Comparison of ENCODE assay signal across 26 cellular contexts in the genomic region with DNA sequence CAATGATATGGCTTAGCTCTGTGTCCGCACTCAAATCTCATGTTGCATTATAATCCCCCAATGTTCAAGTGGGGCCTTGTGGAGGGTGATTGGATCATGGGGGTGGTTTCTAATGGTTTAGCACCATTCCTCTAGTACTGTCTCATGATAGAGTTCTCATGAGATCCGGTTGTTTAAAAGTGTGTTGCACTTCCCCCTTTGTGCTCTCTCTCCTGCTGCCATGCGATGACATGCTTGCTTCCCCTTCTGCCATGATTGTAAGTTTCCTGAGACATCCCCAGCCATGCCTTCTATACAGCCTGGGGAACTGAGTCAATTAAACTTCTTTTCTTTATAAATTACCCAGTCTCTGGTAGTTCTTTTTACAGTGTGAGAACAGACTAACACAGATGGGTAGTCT.
"Had no signal": no experiment of that assay in that cellular context is flagged by ENCODE, and none has a peak within 500 bp of the region (broad histone marks: within the 10 kb centered on the region; RNA-seq: fewer than 3 reads in every experiment).

No MANE protein-coding gene starts in this region.

- H3K9me3 ChIP-seq: lower lobe of right lung, ovary, right atrium auricular region, right lobe of liver, uterus had no signal

- H3K4me1 ChIP-seq: left lung, lower lobe of right lung, right atrium auricular region, right lobe of liver, tibial nerve, uterus had no signal

- H3K36me3 Mint-ChIP-seq: immature natural killer cell; mesothelial cell of epicardium; naive B cell; natural killer cell treated with Interleukin-12 subunit alpha and Interleukin-12 subunit beta and Interleukin-15 and Interleukin-18, amount 100 ng/mL, for 72 hours; stimulated activated memory B cell treated with anti-CD40 and anti-IgM and Interleukin-4, amounts not matched to agents 10 μg/mL and 1 μg/mL and 100 μg/mL, for 72 hours; type B pancreatic cell had no signal

- H3K4me3 ChIP-seq: left lung, lower lobe of right lung, ovary, right atrium auricular region, right lobe of liver, smooth muscle cell, tibial nerve, uterus had no signal

- H3K4me3 Mint-ChIP-seq: immature natural killer cell; mesothelial cell of epicardium; naive B cell; natural killer cell treated with Interleukin-12 subunit alpha and Interleukin-12 subunit beta and Interleukin-15 and Interleukin-18, amount 100 ng/mL, for 72 hours; stimulated activated memory B cell treated with anti-CD40 and anti-IgM and Interleukin-4, amounts not matched to agents 10 μg/mL and 1 μg/mL and 100 μg/mL, for 72 hours; stimulated activated naive CD8-positive, alpha-beta T cell treated with anti-CD3 and anti-CD28 coated beads, Interleukin-15, amount 100 ng/mL, for 72 hours; type B pancreatic cell had no signal

- DNase-seq: hypothalamus; immature natural killer cell; kidney; left colon; left lung; lower lobe of right lung; mesendoderm; naive B cell; ovary; right lobe of liver; stimulated activated CD4-positive, alpha-beta T cell treated with anti-CD3 and anti-CD28 coated beads, Interleukin-1b, Interleukin-23, amount 100 ng/mL, for 48 hours; stimulated activated CD4-positive, alpha-beta T cell treated with anti-CD3 and anti-CD28 coated beads, Interleukin-2, amount 100 ng/mL, for 48 hours; stimulated activated CD4-positive, alpha-beta T cell treated with anti-CD3 and anti-CD28 coated beads, Interleukin-4, amount 100 ng/mL, for 4 hours; stimulated activated CD8-positive, alpha-beta memory T cell treated with anti-CD3 and anti-CD28 coated beads, Interleukin-4, amount 100 ng/mL, for 48 hours; stimulated activated naive CD4-positive, alpha-beta T cell treated with Interleukin-2 at 50 U/mL for 16 hours; stimulated activated naive CD8-positive, alpha-beta T cell treated with anti-CD3 and anti-CD28 coated beads, Interleukin-15, amount 100 ng/mL, for 72 hours; substantia nigra; uterus had no signal

- H3K36me3 ChIP-seq: left lung, lower lobe of right lung, ovary, right atrium auricular region, right lobe of liver, tibial nerve, uterus had no signal

- H3K4me1 Mint-ChIP-seq: immature natural killer cell; mesothelial cell of epicardium; naive B cell; stimulated activated memory B cell treated with anti-CD40 and anti-IgM and Interleukin-4, amounts not matched to agents 10 μg/mL and 1 μg/mL and 100 μg/mL, for 72 hours; stimulated activated naive CD8-positive, alpha-beta T cell treated with anti-CD3 and anti-CD28 coated beads, Interleukin-15, amount 100 ng/mL, for 72 hours had no signal

- H3K27ac ChIP-seq: left lung, lower lobe of right lung, ovary, right atrium auricular region, right lobe of liver, tibial nerve, uterus had no signal

- H3K27ac Mint-ChIP-seq: immature natural killer cell; mesothelial cell of epicardium; naive B cell; natural killer cell treated with Interleukin-12 subunit alpha and Interleukin-12 subunit beta and Interleukin-15 and Interleukin-18, amount 100 ng/mL, for 72 hours; progenitor cell of endocrine pancreas; stimulated activated memory B cell treated with anti-CD40 and anti-IgM and Interleukin-4, amounts not matched to agents 10 μg/mL and 1 μg/mL and 100 μg/mL, for 72 hours; stimulated activated naive CD8-positive, alpha-beta T cell treated with anti-CD3 and anti-CD28 coated beads, Interleukin-15, amount 100 ng/mL, for 72 hours; type B pancreatic cell had no signal

- H3K27me3 ChIP-seq: left lung, ovary, right atrium auricular region, right lobe of liver, tibial nerve, uterus had no signal

- H3K27me3 Mint-ChIP-seq: naive B cell; natural killer cell treated with Interleukin-12 subunit alpha and Interleukin-12 subunit beta and Interleukin-15 and Interleukin-18, amount 100 ng/mL, for 72 hours; progenitor cell of endocrine pancreas; stimulated activated memory B cell treated with anti-CD40 and anti-IgM and Interleukin-4, amounts not matched to agents 10 μg/mL and 1 μg/mL and 100 μg/mL, for 72 hours; stimulated activated naive CD8-positive, alpha-beta T cell treated with anti-CD3 and anti-CD28 coated beads, Interleukin-15, amount 100 ng/mL, for 72 hours; type B pancreatic cell had no signal

- H3K9me3 Mint-ChIP-seq: type B pancreatic cell had no signal

- ATAC-seq: left colon; left lung; lower lobe of right lung; natural killer cell treated with Interleukin-12 subunit alpha and Interleukin-12 subunit beta and Interleukin-15 and Interleukin-18, amount 100 ng/mL, for 72 hours; right lobe of liver; stimulated activated memory B cell treated with anti-CD40 and anti-IgM and Interleukin-4, amounts not matched to agents 10 μg/mL and 1 μg/mL and 100 μg/mL, for 72 hours; stimulated activated naive CD8-positive, alpha-beta T cell treated with anti-CD3 and anti-CD28 coated beads, Interleukin-15, amount 100 ng/mL, for 72 hours had no signal
